Comparison of ENCODE assay signal across 23 cellular contexts in genomic region chr9:5941214-5941613, GRCh38. TPM values are rescaled to one million over a fixed set of nuclear protein-coding genes. Genes with fewer than 3 reads are reported as not detected.
DNase-seq lines count a peak whose midpoint lies in the region; ATAC-seq, FAIRE-seq and TF ChIP-seq lines count a peak whose summit lies in the region.
"Had no signal": no experiment of that assay in that cellular context is flagged by ENCODE, and none has a peak within 500 bp of the region (broad histone marks: within the 10 kb centered on the region; RNA-seq: fewer than 3 reads in every experiment).

No MANE protein-coding gene starts in this region.

- H3K4ac ChIP-seq in mesenchymal stem cell (ENCODE audit: low read depth in 1 of 2, low read length in 2 of 2) = no peak overlapping the region
- H3K4ac ChIP-seq in H9 (ENCODE audit: low read depth, low read length) = no peak overlapping the region

- H4K8ac ChIP-seq in mesenchymal stem cell (ENCODE audit: low read length) (no peak overlapping the region), H9 (replicated peaks; ENCODE audit: insufficient read length, low read depth, low read length) (no peak overlapping the region)

- no peaks in the 10 kb centered on the region for H3K9me3 ChIP-seq in HepG2 (ENCODE audit: low read length)
- no peaks in the 10 kb centered on the region for H3K9me3 ChIP-seq in right lobe of liver
- no peaks in the 10 kb centered on the region for H3K9me3 ChIP-seq in K562 (replicated peaks; ENCODE audit: control insufficient read depth, insufficient read depth, low read depth, low read length)
- H3K9me3 ChIP-seq in mesenchymal stem cell (ENCODE audit: control insufficient read depth, low read length) = no peaks in the 10 kb centered on the region
- no peaks in the 10 kb centered on the region for H3K9me3 ChIP-seq in H9 (ENCODE audit: control insufficient read depth, low read depth, low read length)
- H3K9me3 ChIP-seq: HAP-1 had no signal

- no peak overlapping the region for H2BK5ac ChIP-seq in mesenchymal stem cell (ENCODE audit: low read depth, low read length, poor library complexity, severe bottlenecking)
- no peak overlapping the region for H2BK5ac ChIP-seq in H9 (ENCODE audit: insufficient read length, low read length)

- TF ChIP-seq CTCF in HepG2 (CRISPR knock-in tag; IDR thresholded peaks at IDR 0.05) = no peak
- TF ChIP-seq CTCF in right lobe of liver (IDR thresholded peaks at IDR 0.05) = no peak
- TF ChIP-seq CTCF in K562 (IDR thresholded peaks at IDR 0.05 in 2 of 3, conservative IDR thresholded peaks at IDR 0.05 in 1 of 3; ENCODE audit: insufficient read depth in 2 of 3, low read depth in 1 of 3, low read length in 3 of 3) = no peak
- no peak for TF ChIP-seq CTCF in H9 (conservative IDR thresholded peaks at IDR 0.05)

- ATAC-seq in HepG2 (no peak), right lobe of liver (no peak), K562 (no peak)
- ATAC-seq: GM23338 had no signal

- H3K27me3 Mint-ChIP-seq in H9 (ENCODE audit: low read depth) = no peaks in the 10 kb centered on the region
- H3K27me3 Mint-ChIP-seq: CD4-positive, alpha-beta memory T cell had no signal

- H3K79me1 ChIP-seq in mesenchymal stem cell (replicated peaks; ENCODE audit: low read length, poor library complexity, severe bottlenecking) (peaks cover 3% of the 10 kb centered on the region), H9 (ENCODE audit: insufficient read depth, low read depth, low read length, poor library complexity, severe bottlenecking) (no peaks in the 10 kb centered on the region)

- H2BK15ac ChIP-seq in mesenchymal stem cell (ENCODE audit: low read depth, poor library complexity, severe bottlenecking) (no peak overlapping the region), H9 (ENCODE audit: low read depth, low read length) (no peak overlapping the region)

- H3K27ac ChIP-seq in HepG2 (ENCODE audit: extremely low read length, insufficient read depth, low read length) = no peak overlapping the region
- H3K27ac ChIP-seq in right lobe of liver = no peak overlapping the region
- H3K27ac ChIP-seq in K562 (ENCODE audit: extremely low read depth, low read depth, low read length) = no peak overlapping the region
- no peak overlapping the region for H3K27ac ChIP-seq in mesenchymal stem cell (ENCODE audit: low read length, poor library complexity, severe bottlenecking)
- no peak overlapping the region for H3K27ac ChIP-seq in H9 (ENCODE audit: insufficient read length, low read depth, low read length)
- H3K27ac ChIP-seq: 22Rv1 had no signal

- 100% methylated on average over 2 of the region's 2 CpGs for WGBS in HepG2 (ENCODE audit: low lambda C conversion rate)
- WGBS in right lobe of liver (ENCODE audit: insufficient coverage, low coverage, low lambda C conversion rate, missing lambda C conversion rate) = 77% methylated on average over 2 of the region's 2 CpGs
- 63% methylated on average over 2 of the region's 2 CpGs for WGBS in K562 (ENCODE audit: insufficient coverage, low coverage, missing lambda C conversion rate)
- no CpG with 5 or more reads among the region's 2 CpGs for WGBS in mesenchymal stem cell
- WGBS in H9 (ENCODE audit: extremely low coverage, insufficient read length, low lambda C conversion rate) = no CpG with 5 or more reads among the region's 2 CpGs

- H3K18ac ChIP-seq in mesenchymal stem cell (ENCODE audit: low read depth in 1 of 2, low read length in 2 of 2) = no peak overlapping the region
- H3K18ac ChIP-seq in H9 (ENCODE audit: insufficient read length, low read depth, low read length) = no peak overlapping the region

- no TSS peak for BruUV-seq in HepG2 (replicated peaks; lab: Mats Ljungman, UMichigan)
- no TSS peak for BruUV-seq in K562 (replicated peaks; lab: Mats Ljungman, UMichigan)

- H3K79me2 ChIP-seq in HepG2 (ENCODE audit: insufficient read depth, low read length) (no peaks in the 10 kb centered on the region), K562 (ENCODE audit: control insufficient read depth, insufficient read depth, low read length) (no peaks in the 10 kb centered on the region), H9 (ENCODE audit: insufficient read depth, low read length) (no peaks in the 10 kb centered on the region)

- H3T11ph ChIP-seq in H9 (ENCODE audit: low read length) = no peak overlapping the region

- TF ChIP-seq EP300 in HepG2 (IDR thresholded peaks at IDR 0.05; ENCODE audit: low read depth in 2 of 2, low read length in 2 of 2) (no peak), HepG2 (CRISPR knock-in tag; IDR thresholded peaks at IDR 0.05; ENCODE audit: borderline replicate concordance) (no peak), K562 (IDR thresholded peaks at IDR 0.05; ENCODE audit: low read length) (no peak)

- H3K27ac Mint-ChIP-seq in H9 = no peak overlapping the region
- H3K27ac Mint-ChIP-seq: CD4-positive, alpha-beta memory T cell; GM23338; HFFc6 had no signal

- H3K36me3 ChIP-seq in HepG2 (replicated peaks in 1 of 2; ENCODE audit: control insufficient read depth in 1 of 2, insufficient read depth in 2 of 2, low read length in 2 of 2) = no peaks in the 10 kb centered on the region
- no peaks in the 10 kb centered on the region for H3K36me3 ChIP-seq in right lobe of liver
- no peaks in the 10 kb centered on the region for H3K36me3 ChIP-seq in K562 (ENCODE audit: control insufficient read depth, insufficient read depth, low read length)
- H3K36me3 ChIP-seq in mesenchymal stem cell (ENCODE audit: control insufficient read depth in 1 of 2, insufficient read depth in 2 of 2, low read depth in 1 of 2, low read length in 2 of 2) = peaks cover 0 to 6% of the 10 kb centered on the region in 2 experiments
- H3K36me3 ChIP-seq: HAP-1 had no signal

- H2BK12ac ChIP-seq in mesenchymal stem cell (ENCODE audit: low read length in 2 of 2) (no peak overlapping the region), H9 (ENCODE audit: insufficient read length, low read depth, low read length) (no peak overlapping the region)

- H2BK120ac ChIP-seq in mesenchymal stem cell (ENCODE audit: low read depth, low read length) (no peak overlapping the region), H9 (ENCODE audit: low read depth, low read length, poor library complexity, severe bottlenecking) (no peak overlapping the region)

- no peak overlapping the region for H3K4me2 ChIP-seq in HepG2 (ENCODE audit: low read depth, low read length)
- H3K4me2 ChIP-seq in K562 (ENCODE audit: insufficient read depth, low read length) = no peak overlapping the region
- no peak overlapping the region for H3K4me2 ChIP-seq in mesenchymal stem cell (ENCODE audit: low read length, poor library complexity, severe bottlenecking)
- no peak overlapping the region for H3K4me2 ChIP-seq in H9 (ENCODE audit: insufficient read depth, insufficient read length, low read length)
- H3K4me2 ChIP-seq: GM23338 had no signal

- H4K91ac ChIP-seq in mesenchymal stem cell (ENCODE audit: low read length) (no peak overlapping the region), H9 (ENCODE audit: insufficient read length, low read depth, low read length) (no peak overlapping the region)

- no peak overlapping the region for H3K4me3 Mint-ChIP-seq in H9
- H3K4me3 Mint-ChIP-seq: CD4-positive, alpha-beta memory T cell; GM23338; HFFc6 had no signal

- H2AFZ ChIP-seq in HepG2 (ENCODE audit: low read length) = no peak overlapping the region
- H2AFZ ChIP-seq in K562 (ENCODE audit: low read depth, low read length) = no peak overlapping the region
- no peak overlapping the region for H2AFZ ChIP-seq in mesenchymal stem cell (ENCODE audit: low read depth, low read length)
- H2AFZ ChIP-seq in H9 (ENCODE audit: low read length) = no peak overlapping the region
- H2AFZ ChIP-seq: GM23338 had no signal

- intact Hi-C loops in HepG2 (cut with micrococcal nuclease; ENCODE audit: unreplicated experiment) = no loop called here
- intact Hi-C loops in right lobe of liver (cut with DNase I) = no loop called here
- intact Hi-C loops in K562 (cut with micrococcal nuclease) = no loop called here

- in situ Hi-C loops in HepG2 (cut with HindIII; ENCODE audit: extremely low pct_ligation_motif_present, low pct_unique_long_range_greater_than_20kb) = no loop called here
- in situ Hi-C loops in K562 (cut with MboI) = no loop called here

- H3K56ac ChIP-seq in H9 (ENCODE audit: insufficient read length, low read depth, low read length) = no peak overlapping the region

- no peak for FAIRE-seq in HepG2 (lab: Jason Lieb, UNC)
- FAIRE-seq in K562 (lab: Jason Lieb, UNC) = no peak
- FAIRE-seq in islet of Langerhans (lab: Jason Lieb, UNC) = peak; percentile 38
- FAIRE-seq: GM12892 had no signal

- H3K9me1 ChIP-seq in K562 (ENCODE audit: control insufficient read depth, insufficient read depth, low read length) = no peaks in the 10 kb centered on the region

- no peaks in the 10 kb centered on the region for H3K9me3 Mint-ChIP-seq in H9
- H3K9me3 Mint-ChIP-seq: CD4-positive, alpha-beta memory T cell; GM23338; HFFc6 had no signal

- H3K14ac ChIP-seq in mesenchymal stem cell (ENCODE audit: low read length in 2 of 2) (no peak overlapping the region), H9 (ENCODE audit: insufficient read depth, low read length) (no peak overlapping the region)

- H4K20me1 ChIP-seq in HepG2 (ENCODE audit: insufficient read depth, low read length) = no peaks in the 10 kb centered on the region
- H4K20me1 ChIP-seq in K562 (replicated peaks; ENCODE audit: control insufficient read depth, insufficient read depth, low read length) = no peaks in the 10 kb centered on the region
- H4K20me1 ChIP-seq in H9 (ENCODE audit: control insufficient read depth, insufficient read depth, insufficient read length) = no peaks in the 10 kb centered on the region

- H2AK5ac ChIP-seq in mesenchymal stem cell (ENCODE audit: low read length, severe bottlenecking) (no peak overlapping the region), H9 (ENCODE audit: insufficient read length, low read length) (no peak overlapping the region)

- no peak overlapping the region for H4K5ac ChIP-seq in H9 (ENCODE audit: insufficient read length, low read depth, low read length)

- TF ChIP-seq POLR2A in HepG2 (IDR thresholded peaks at IDR 0.05; ENCODE audit: insufficient read depth in 1 of 2, low read depth in 2 of 2, low read length in 2 of 2) = no peak
- TF ChIP-seq POLR2A in right lobe of liver (IDR thresholded peaks at IDR 0.05) = no peak
- TF ChIP-seq POLR2A in K562 (conservative IDR thresholded peaks at IDR 0.05) = no peak

- CTCF ChIA-PET in HepG2 (lab: Yijun Ruan, JAX; ENCODE audit: low intra/inter-chr PET ratio, low total read pairs) = no interaction called here
- CTCF ChIA-PET in K562 (lab: Yijun Ruan, JAX; ENCODE audit: low intra/inter-chr PET ratio) = no interaction called here

- H3K4me1 Mint-ChIP-seq in H9 = no peaks in the 10 kb centered on the region
- H3K4me1 Mint-ChIP-seq: GM23338 had no signal

- no peaks in the 10 kb centered on the region for H3K23me2 ChIP-seq in H9 (ENCODE audit: insufficient read length, low read depth, low read length, poor library complexity, severe bottlenecking)

- TF ChIP-seq RAD21 in HepG2 (CRISPR knock-in tag; IDR thresholded peaks at IDR 0.05) (no peak), K562 (CRISPR knock-in tag; conservative IDR thresholded peaks at IDR 0.05 in 1 of 2, IDR thresholded peaks at IDR 0.05 in 1 of 2) (no peak)

- H3K9ac ChIP-seq in HepG2 (ENCODE audit: insufficient read depth, low read depth, low read length) (no peak overlapping the region), K562 (ENCODE audit: insufficient read depth in 1 of 2, low read depth in 2 of 2, low read length in 2 of 2) (no peak overlapping the region), mesenchymal stem cell (ENCODE audit: low read length) (no peak overlapping the region), H9 (ENCODE audit: extremely low read depth, insufficient read length, low read length) (no peak overlapping the region)

- no peak for DNase-seq in HepG2 (ENCODE audit: low spot score)
- DNase-seq in right lobe of liver = no peak
- no peak for DNase-seq in K562 (ENCODE audit: extremely low read depth in 1 of 4, low spot score in 3 of 4)
- DNase-seq in mesenchymal stem cell = no peak
- no peak for DNase-seq in SKM-1 treated with dmso at 0.1 percent for 144 hours (lab: John Stamatoyannopoulos, UW; ENCODE audit: unreplicated experiment)
- DNase-seq in NCI-H1694 treated with DMSO at 0.1 percent for 48 hours (lab: John Stamatoyannopoulos, UW) = no peak
- no peak for DNase-seq in H9
- DNase-seq: C1 segment of cervical spinal cord; Calu3; CD4-positive, alpha-beta memory T cell; COR-L47; DMS53; DMS79 treated with DMSO at 0.1 percent for 48 hours; HFFc6 had no signal

- H3K23ac ChIP-seq in mesenchymal stem cell (ENCODE audit: low read length in 2 of 2) (no peak overlapping the region), H9 (ENCODE audit: insufficient read length, low read depth, low read length) (no peak overlapping the region)

- H2BK20ac ChIP-seq in H9 (ENCODE audit: low read depth, low read length, poor library complexity, severe bottlenecking) = no peak overlapping the region

- no peaks in the 10 kb centered on the region for H3K4me1 ChIP-seq in HepG2 (ENCODE audit: insufficient read depth, low read length)
- H3K4me1 ChIP-seq in right lobe of liver = peaks cover 0 to 29% (median 14%) of the 10 kb centered on the region in 4 donors
- H3K4me1 ChIP-seq in K562 (replicated peaks in 1 of 2; ENCODE audit: control insufficient read depth in 2 of 2, insufficient read depth in 2 of 2, low read length in 2 of 2) = no peaks in the 10 kb centered on the region
- H3K4me1 ChIP-seq in mesenchymal stem cell (ENCODE audit: control insufficient read depth, insufficient read depth, low read depth, low read length) = no peaks in the 10 kb centered on the region
- no peaks in the 10 kb centered on the region for H3K4me1 ChIP-seq in H9 (ENCODE audit: insufficient read depth, low read length)
- H3K4me1 ChIP-seq: HAP-1 had no signal

- no peaks in the 10 kb centered on the region for H3K36me3 Mint-ChIP-seq in H9 (ENCODE audit: insufficient read depth in 1 of 3, low read depth in 3 of 3)

- H3K27me3 ChIP-seq in HepG2 (ENCODE audit: control insufficient read depth in 1 of 2, insufficient read depth in 2 of 2, low read length in 2 of 2) = no peaks in the 10 kb centered on the region
- H3K27me3 ChIP-seq in right lobe of liver = no peaks in the 10 kb centered on the region
- no peaks in the 10 kb centered on the region for H3K27me3 ChIP-seq in K562 (ENCODE audit: control insufficient read depth in 2 of 2, insufficient read depth in 2 of 2, low read length in 2 of 2)
- no peaks in the 10 kb centered on the region for H3K27me3 ChIP-seq in mesenchymal stem cell (ENCODE audit: control insufficient read depth in 1 of 2, insufficient read depth in 1 of 2, low read length in 2 of 2)
- no peaks in the 10 kb centered on the region for H3K27me3 ChIP-seq in H9 (ENCODE audit: insufficient read depth, low read length)

- POLR2A ChIA-PET in HepG2 (lab: Yijun Ruan, JAX) (no interaction called here), K562 (lab: Yijun Ruan, JAX) (no interaction called here)

- H3K4me3 ChIP-seq in HepG2 (replicated peaks in 1 of 3; ENCODE audit: insufficient read depth in 1 of 3, low read depth in 2 of 3, low read length in 3 of 3) (no peak overlapping the region), right lobe of liver (no peak overlapping the region), K562 (no peak overlapping the region), mesenchymal stem cell (ENCODE audit: insufficient read depth in 1 of 2, low read depth in 1 of 2, low read length in 2 of 2) (no peak overlapping the region)
- H3K4me3 ChIP-seq: GM23338, HAP-1 had no signal

RNA-seq across cellular contexts. Expression of gene MLANA, which starts 50.5 kb away (rescaled TPM):
- 0.11 and 0.72 TPM in 2 replicates for total RNA-seq in HepG2 (2016; rRNA removed; fragmentation: Illumina TruSeq; extraction: Trizol)
- 0.88 TPM in 1 of 2 replicates, not detected in the other for total RNA-seq in HepG2 (2016; cell fraction: cytosol; rRNA removed; fragmentation: Illumina TruSeq; extraction: Trizol; ENCODE audit: low read depth)
- 0.15 and 0.32 TPM in 2 replicates for total RNA-seq in HepG2 (2016; cell fraction: insoluble cytoplasmic fraction; rRNA removed; fragmentation: Illumina TruSeq; extraction: Trizol)
- 0.43 and 0.72 TPM in 2 replicates for total RNA-seq in HepG2 (2016; cell fraction: membrane; rRNA removed; fragmentation: Illumina TruSeq; extraction: Trizol)
- total RNA-seq in HepG2 (2016; cell fraction: nucleus; rRNA removed; fragmentation: Illumina TruSeq; extraction: Trizol) = not detected in 2 replicates
- 0.18 TPM in 1 of 2 replicates, not detected in the other for polyA plus RNA-seq in HepG2 (2011; rRNA removed)
- not detected in 2 replicates for polyA plus RNA-seq in HepG2 (2011; cell fraction: cytosol; rRNA removed)
- not detected in 2 replicates for polyA plus RNA-seq in HepG2 (2011; cell fraction: nucleus; rRNA removed)
- 0.23 and 0.43 TPM in 2 replicates for polyA plus RNA-seq in HepG2 (2012)
- polyA plus RNA-seq in HepG2 (2016; cell fraction: cytosol; fragmentation: Illumina TruSeq; extraction: Trizol; ENCODE audit: low read depth) = 0.75 and 0.91 TPM in 2 replicates
- polyA plus RNA-seq in HepG2 (2016; cell fraction: insoluble cytoplasmic fraction; fragmentation: Illumina TruSeq; extraction: Trizol; ENCODE audit: low read depth) = 0.23 and 0.33 TPM in 2 replicates
- 0.70 and 1.0 TPM in 2 replicates for polyA plus RNA-seq in HepG2 (2016; cell fraction: membrane; fragmentation: Illumina TruSeq; extraction: Trizol; ENCODE audit: low read depth)
- not detected in 2 replicates for polyA plus RNA-seq in HepG2 (2016; cell fraction: nucleus; fragmentation: Illumina TruSeq; extraction: Trizol; ENCODE audit: insufficient read depth, low read depth)
- 0.10 TPM in 1 of 2 replicates, not detected in the other for polyA minus RNA-seq in HepG2 (2011; rRNA and poly(A)+ RNA removed; ENCODE audit: low replicate concordance)
- polyA minus RNA-seq in HepG2 (2011; cell fraction: cytosol; rRNA and poly(A)+ RNA removed) = not detected in 2 replicates
- not detected in 2 replicates for polyA minus RNA-seq in HepG2 (2011; cell fraction: nucleus; rRNA and poly(A)+ RNA removed)
- total RNA-seq in right lobe of liver = not detected
- total RNA-seq in K562 (2011; cell fraction: chromatin; rRNA removed; ENCODE audit: low replicate concordance) = not detected in 2 replicates
- total RNA-seq in K562 (2011; cell fraction: nucleolus; rRNA removed) = not detected in 2 replicates
- not detected in 2 replicates for total RNA-seq in K562 (2011; cell fraction: nucleoplasm; rRNA removed)
- not detected in 2 replicates for total RNA-seq in K562 (2014; rRNA removed)
- total RNA-seq in K562 (2014; rRNA removed; fragmentation: Illumina TruSeq; extraction: Trizol) = not detected in 2 replicates
- not detected in 2 replicates for total RNA-seq in K562 (2015; rRNA removed; fragmentation: Illumina TruSeq; extraction: Trizol)
- total RNA-seq in K562 (2021) = not detected in 2 replicates
- not detected in 2 replicates for polyA plus RNA-seq in K562 (2011; rRNA removed)
- polyA plus RNA-seq in K562 (2011; cell fraction: cytosol; rRNA removed) = not detected in 2 replicates
- polyA plus RNA-seq in K562 (2011; cell fraction: nucleus; rRNA removed) = not detected in 2 replicates
- polyA plus RNA-seq in K562 (2012) = 0.08 and 0.46 TPM in 2 replicates
- not detected in 2 replicates for polyA plus RNA-seq in K562 (2014; fragmentation: Illumina TruSeq; extraction: Trizol)
- not detected for polyA plus RNA-seq in K562 (2014; fragmentation: Nextera tagmentation; extraction: Ambion mirVana)
- polyA plus RNA-seq in K562 (2014; rRNA removed) = not detected in 2 replicates
- polyA minus RNA-seq in K562 (2011; rRNA and poly(A)+ RNA removed) = not detected in 2 replicates
- polyA minus RNA-seq in K562 (2011; cell fraction: cytosol; rRNA and poly(A)+ RNA removed) = not detected in 2 replicates
- not detected in 2 replicates for polyA minus RNA-seq in K562 (2011; cell fraction: nucleus; rRNA and poly(A)+ RNA removed)
- polyA plus RNA-seq in mesenchymal stem cell (2013, experiment 1 of 2) = not detected
- polyA plus RNA-seq in mesenchymal stem cell (2013, experiment 2 of 2) = not detected
- not detected in 2 replicates for total RNA-seq in H9 (2021)
- total RNA-seq: Calu3; CD4-positive, alpha-beta memory T cell; Daoy; G401; GM23338; H4; HFFc6 had no signal
- polyA plus RNA-seq: BJ, GM23338 had no signal

Comparison
In these comparisons a context has a peak if more than half of its experiments do, and no peak if none do; other contexts are left out.
1. Of the 241 proteins assayed by ChIP-seq in both HepG2 and K562: peak only in HepG2: MAFK; only in K562: none; in both: none; in neither: 240.